In the genomic region with DNA sequence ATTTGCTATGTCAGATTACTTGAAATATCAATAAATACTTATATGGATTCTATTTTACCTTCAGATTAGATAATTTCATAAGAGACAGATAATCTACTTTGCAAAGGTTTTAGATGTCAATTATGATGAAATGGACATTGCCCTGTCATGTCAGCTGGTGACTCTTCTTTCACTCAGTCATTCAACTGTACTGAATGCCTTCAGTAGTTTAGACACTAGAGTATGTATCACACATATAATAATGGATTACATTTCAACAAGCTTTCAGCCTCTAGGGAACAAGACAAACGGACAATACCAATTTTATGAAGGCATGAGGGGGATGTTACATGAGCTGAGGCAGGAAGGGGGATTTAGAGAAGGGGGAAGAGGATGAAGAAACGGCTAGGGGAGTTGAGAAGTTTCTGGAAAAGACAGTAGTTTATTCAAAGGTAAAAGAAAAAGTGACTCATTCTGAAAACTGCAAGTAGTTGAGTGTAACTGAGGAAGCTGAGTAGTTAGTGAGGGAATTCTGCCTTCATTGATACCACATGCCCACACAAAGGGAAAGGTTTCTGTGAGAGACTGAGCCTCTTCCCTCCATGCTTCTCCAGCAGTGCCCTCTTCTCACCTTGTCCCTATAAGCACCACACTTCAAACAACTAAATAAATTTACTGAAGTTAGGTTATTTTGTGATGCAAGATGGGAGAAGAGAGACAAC, we compare ENCODE assay signal across 16 cellular contexts. TPM values are rescaled to one million over a fixed set of nuclear protein-coding genes. Genes with fewer than 3 reads are reported as not detected.
A peak's percentile ranks its signal among the peaks of the same experiment; 100 is the strongest.
DNase-seq lines count a peak whose midpoint lies in the region; ATAC-seq, FAIRE-seq and TF ChIP-seq lines count a peak whose summit lies in the region.
"Had no signal": no experiment of that assay in that cellular context is flagged by ENCODE, and none has a peak within 500 bp of the region (broad histone marks: within the 10 kb centered on the region; RNA-seq: fewer than 3 reads in every experiment).

No MANE protein-coding gene starts in this region.

- no peak overlapping the region for H2AK9ac ChIP-seq in IMR-90 (replicated peaks; ENCODE audit: low read depth, low read length, poor library complexity)

- no peak for TF ChIP-seq POLR2A in IMR-90 (IDR thresholded peaks at IDR 0.05; ENCODE audit: low read depth, low read length)
- TF ChIP-seq POLR2A in GM12878 (IDR thresholded peaks at IDR 0.05; ENCODE audit: low read depth, low read length) = no peak

- no peak overlapping the region for H4K5ac ChIP-seq in IMR-90 (ENCODE audit: low read depth, low read length)

- no peak overlapping the region for H3K18ac ChIP-seq in IMR-90 (ENCODE audit: low read depth, low read length)

- H2BK5ac ChIP-seq in IMR-90 (ENCODE audit: low read depth, low read length, poor library complexity, severe bottlenecking) = no peak overlapping the region

- no peaks in the 10 kb centered on the region for H3K9me1 ChIP-seq in IMR-90 (ENCODE audit: insufficient read depth, low read length)

- 0 out of 4 replicates have a peak overlapping the region, but pooled peaks of 1 of the 2 experiments have one; percentile 63 for H4K8ac ChIP-seq in IMR-90 (ENCODE audit: low read depth in 2 of 2, low read length in 2 of 2)

- no peak overlapping the region for H3K14ac ChIP-seq in IMR-90 (replicated peaks; ENCODE audit: low read depth, low read length)

- no peak overlapping the region for H3K4me2 ChIP-seq in mammary epithelial cell (ENCODE audit: insufficient read depth, low read depth, low read length)
- H3K4me2 ChIP-seq in IMR-90 (ENCODE audit: low read depth, low read length) = no peak overlapping the region
- no peak overlapping the region for H3K4me2 ChIP-seq in GM12878 (ENCODE audit: control insufficient read depth, insufficient read depth)

- H4K20me1 ChIP-seq in mammary epithelial cell (ENCODE audit: insufficient read depth, low read length) (no peaks in the 10 kb centered on the region), IMR-90 (ENCODE audit: insufficient read depth, low read length) (no peaks in the 10 kb centered on the region), GM12878 (ENCODE audit: control insufficient read depth, insufficient read depth) (no peaks in the 10 kb centered on the region)

- in situ Hi-C loops in mammary epithelial cell (cut with MboI; ENCODE audit: low sequenced_read_pairs in 2 of 2) (no loop called here), IMR-90 (cut with MboI; ENCODE audit: low sequenced_read_pairs) (no loop called here), GM12878 (cut with MboI) (no loop called here)

- FAIRE-seq in GM12878 (lab: Jason Lieb, UNC) = no peak
- FAIRE-seq: G401.6, keratinocyte had no signal

- no peaks in the 10 kb centered on the region for H3K4me1 ChIP-seq in mammary epithelial cell (ENCODE audit: insufficient read depth, low read length)
- peaks cover 1% of the 10 kb centered on the region; the same call in 1 of the 2 replicates for H3K4me1 ChIP-seq in IMR-90 (ENCODE audit: control insufficient read depth, insufficient read depth, low read length)
- peaks cover 7% of the 10 kb centered on the region for H3K4me1 ChIP-seq in GM12878 (ENCODE audit: control insufficient read depth, insufficient read depth, low read length)
- H3K4me1 ChIP-seq in effector memory CD4-positive, alpha-beta T cell (ENCODE audit: control insufficient read depth, insufficient read depth, low read length, poor library complexity, severe bottlenecking) = no peaks in the 10 kb centered on the region
- H3K4me1 ChIP-seq: esophagus squamous epithelium, right atrium auricular region had no signal

- POLR2A ChIA-PET in MCF 10A (lab: Yijun Ruan, JAX) (interaction anchor here (0.6 kb wide), 1 partner anchor 385 kb away, joined by 3 read pairs; no protein-coding TSS in a partner anchor), IMR-90 (lab: Charles Lee; ENCODE audit: unreplicated experiment) (no interaction called here), GM12878 (lab: Charles Lee) (no interaction called here)

- BruUV-seq in mammary epithelial cell (replicated peaks; lab: Mats Ljungman, UMichigan) (no TSS peak), MCF 10A (replicated peaks; lab: Mats Ljungman, UMichigan) (no TSS peak), IMR-90 (replicated peaks; lab: Mats Ljungman, UMichigan) (no TSS peak), GM12878 (replicated peaks; lab: Mats Ljungman, UMichigan) (no TSS peak)

- H3K27ac ChIP-seq in mammary epithelial cell (ENCODE audit: insufficient read depth, low read depth, low read length) (no peak overlapping the region), IMR-90 (ENCODE audit: insufficient read depth, low read length) (no peak overlapping the region), GM12878 (ENCODE audit: control insufficient read depth, insufficient read depth) (peak overlapping the region; percentile 33; the same call in 1 of the 2 replicates)
- H3K27ac ChIP-seq in effector memory CD4-positive, alpha-beta T cell (ENCODE audit: insufficient read depth, low read length, poor library complexity, severe bottlenecking) = no peak overlapping the region
- H3K27ac ChIP-seq: dorsolateral prefrontal cortex, esophagus squamous epithelium, right atrium auricular region had no signal

- H4K91ac ChIP-seq in IMR-90 (ENCODE audit: insufficient read depth, low read depth, low read length) = no peak overlapping the region

- no peaks in the 10 kb centered on the region for H3K27me3 ChIP-seq in mammary epithelial cell (ENCODE audit: insufficient read depth, low read length)
- H3K27me3 ChIP-seq in IMR-90 (ENCODE audit: control insufficient read depth, insufficient read depth, low read length) = no peaks in the 10 kb centered on the region
- no peaks in the 10 kb centered on the region for H3K27me3 ChIP-seq in GM12878 (replicated peaks in 1 of 2; ENCODE audit: control insufficient read depth in 2 of 2, insufficient read depth in 2 of 2, low read length in 1 of 2)
- H3K27me3 ChIP-seq in effector memory CD4-positive, alpha-beta T cell (replicated peaks; ENCODE audit: control insufficient read depth, insufficient read depth, low read length, poor library complexity, severe bottlenecking) = no peaks in the 10 kb centered on the region
- H3K27me3 ChIP-seq: dorsolateral prefrontal cortex, esophagus squamous epithelium, right atrium auricular region had no signal

- 71% methylated on average over 2 of the region's 2 CpGs for WGBS in mammary epithelial cell (ENCODE audit: low coverage, missing lambda C conversion rate)
- 43% methylated on average over 1 of the region's 2 CpGs; no CpG with 5 or more reads in 1 of the 2 experiments for WGBS in IMR-90 (ENCODE audit: extremely low coverage in 2 of 2, insufficient read length in 1 of 2), 2 experiments
- WGBS in GM12878 (ENCODE audit: insufficient coverage, insufficient replicate concordance, low lambda C conversion rate, missing lambda C conversion rate) = 2% methylated on average over 2 of the region's 2 CpGs

- no peak overlapping the region for H2BK20ac ChIP-seq in IMR-90 (ENCODE audit: low read depth, low read length)

- H3K9me3 ChIP-seq in mammary epithelial cell (replicated peaks; ENCODE audit: insufficient read depth, low read length) (no peaks in the 10 kb centered on the region), IMR-90 (ENCODE audit: control insufficient read depth, insufficient read depth, low read length) (no peaks in the 10 kb centered on the region), GM12878 (replicated peaks; ENCODE audit: control insufficient read depth, insufficient read depth, low read length) (no peaks in the 10 kb centered on the region)
- no peaks in the 10 kb centered on the region for H3K9me3 ChIP-seq in effector memory CD4-positive, alpha-beta T cell (ENCODE audit: control insufficient read depth, low read length)
- H3K9me3 ChIP-seq: esophagus squamous epithelium, right atrium auricular region had no signal

- no peaks in the 10 kb centered on the region for H3K9me3 Mint-ChIP-seq in MCF 10A (ENCODE audit: unreplicated experiment)

- dilution Hi-C loops in mammary epithelial cell (cut with HindIII; ENCODE audit: low sequenced_read_pairs) = no loop called here
- dilution Hi-C loops in IMR-90 (cut with HindIII; ENCODE audit: low sequenced_read_pairs, unreplicated experiment) = no loop called here

- no peak overlapping the region for H3K23ac ChIP-seq in IMR-90 (ENCODE audit: low read depth, low read length)

- no peak for TF ChIP-seq EP300 in GM12878 (IDR thresholded peaks at IDR 0.05; ENCODE audit: borderline replicate concordance in 1 of 2, control insufficient read depth in 1 of 2, low read depth in 2 of 2, low read length in 2 of 2)

- H3K36me3 Mint-ChIP-seq in MCF 10A (ENCODE audit: insufficient read depth, unreplicated experiment) = peaks cover 26% of the 10 kb centered on the region

- no peak overlapping the region for H2AK5ac ChIP-seq in IMR-90 (ENCODE audit: low read depth, low read length)

- no peak overlapping the region for H3K56ac ChIP-seq in IMR-90 (ENCODE audit: extremely low read depth, insufficient read depth, low read length)

- H3K4ac ChIP-seq in IMR-90 (ENCODE audit: low read depth, low read length) = no peak overlapping the region

- H3K9ac ChIP-seq in mammary epithelial cell (ENCODE audit: insufficient read depth, low read length) (no peak overlapping the region), IMR-90 (ENCODE audit: low read depth, low read length) (no peak overlapping the region), GM12878 (ENCODE audit: control insufficient read depth, insufficient read depth, low read length) (no peak overlapping the region)

- no peaks in the 10 kb centered on the region for H3K79me1 ChIP-seq in IMR-90 (ENCODE audit: low read depth in 1 of 2, low read length in 2 of 2)

- H3K4me3 Mint-ChIP-seq in MCF 10A (ENCODE audit: unreplicated experiment) = no peak overlapping the region

- RAD21 ChIA-PET in GM12878 (lab: Charles Lee; ENCODE audit: unreplicated experiment) = interaction anchor here (1.4 to 2.6 kb wide), 2 partner anchors 41 to 45 kb away, joined by 3 to 13 read pairs; no protein-coding TSS in a partner anchor

- H3K79me2 ChIP-seq in mammary epithelial cell (ENCODE audit: insufficient read depth, low read length) (no peaks in the 10 kb centered on the region), GM12878 (ENCODE audit: control insufficient read depth, insufficient read depth, low read length) (no peaks in the 10 kb centered on the region)

- no peak for TF ChIP-seq CTCF in mammary epithelial cell (conservative IDR thresholded peaks at IDR 0.05 in 1 of 2, IDR thresholded peaks at IDR 0.05 in 1 of 2; ENCODE audit: extremely low read depth in 1 of 2, insufficient read depth in 1 of 2, low read depth in 1 of 2, low read length in 2 of 2)
- TF ChIP-seq CTCF in MCF 10A (IDR thresholded peaks at IDR 0.05; ENCODE audit: unreplicated experiment) = no peak
- no peak for TF ChIP-seq CTCF in IMR-90 (conservative IDR thresholded peaks at IDR 0.05; ENCODE audit: low read depth, low read length)
- TF ChIP-seq CTCF in GM12878 (IDR thresholded peaks at IDR 0.05 in 2 of 3, conservative IDR thresholded peaks at IDR 0.05 in 1 of 3; ENCODE audit: control insufficient read depth in 2 of 3, extremely low read depth in 1 of 3, insufficient read depth in 1 of 3, low read depth in 3 of 3, low read length in 3 of 3) = no peak
- no peak for TF ChIP-seq CTCF in GM10266 (IDR thresholded peaks at IDR 0.05; ENCODE audit: control insufficient read depth, insufficient read depth, low read depth, missing control alignments)

- H2BK120ac ChIP-seq in IMR-90 (ENCODE audit: low read depth, low read length) = no peak overlapping the region

- H3K27me3 Mint-ChIP-seq in MCF 10A (ENCODE audit: insufficient read depth, unreplicated experiment) = no peaks in the 10 kb centered on the region

- intact Hi-C loops in mammary epithelial cell (cut with micrococcal nuclease) = no loop called here
- intact Hi-C loops in MCF 10A (cut with micrococcal nuclease) = no loop called here
- intact Hi-C loops in IMR-90 (cut with micrococcal nuclease) = no loop called here
- intact Hi-C loops in GM12878 (cut with micrococcal nuclease; ENCODE audit: unreplicated experiment) = no loop called here

- H2AFZ ChIP-seq in mammary epithelial cell (ENCODE audit: low read depth, low read length) = no peak overlapping the region
- H2AFZ ChIP-seq in IMR-90 (replicated peaks; ENCODE audit: low read length, poor library complexity) = no peak overlapping the region
- no peak overlapping the region for H2AFZ ChIP-seq in GM12878 (ENCODE audit: control insufficient read depth, low read depth, low read length)

- TF ChIP-seq RAD21 in IMR-90 (IDR thresholded peaks at IDR 0.05; ENCODE audit: low read length) = no peak
- TF ChIP-seq RAD21 in GM12878 (IDR thresholded peaks at IDR 0.05; ENCODE audit: insufficient read depth, low read depth, low read length) = no peak

- no peak overlapping the region for H3K27ac Mint-ChIP-seq in MCF 10A (ENCODE audit: low read depth, unreplicated experiment)

- H3K4me3 ChIP-seq in mammary epithelial cell (replicated peaks in 1 of 3; ENCODE audit: insufficient read depth in 1 of 3, low read depth in 2 of 3, low read length in 3 of 3) (no peak overlapping the region), IMR-90 (ENCODE audit: insufficient read depth, low read depth, low read length) (no peak overlapping the region), GM12878 (no peak overlapping the region)
- no peak overlapping the region for H3K4me3 ChIP-seq in effector memory CD4-positive, alpha-beta T cell (ENCODE audit: insufficient read depth, low read depth, low read length, poor library complexity, severe bottlenecking)
- H3K4me3 ChIP-seq: dorsolateral prefrontal cortex, esophagus squamous epithelium, right atrium auricular region had no signal

- no peak overlapping the region for H2BK15ac ChIP-seq in IMR-90 (ENCODE audit: low read depth, low read length)

- SMC1A ChIA-PET in GM12878 (lab: Charles Lee; ENCODE audit: uncharacterized antibody, unreplicated experiment) = interaction anchor here (1.0 to 2.4 kb wide), 6 partner anchors 14 to 793 kb away, joined by 3 to 8 read pairs (median 3); no protein-coding TSS in a partner anchor

- CTCF ChIA-PET in mammary epithelial cell (lab: Charles Lee; ENCODE audit: low non-redundant PET) = no interaction called here
- CTCF ChIA-PET in MCF 10A (lab: Yijun Ruan, JAX) = interaction anchor here (0.7 kb wide), 1 partner anchor 37 kb away, joined by 4 read pairs; no protein-coding TSS in a partner anchor
- CTCF ChIA-PET in IMR-90 (lab: Yijun Ruan, JAX) = interaction anchor here (0.6 kb wide), 1 partner anchor 486 kb away, joined by 3 read pairs; no protein-coding TSS in a partner anchor
- CTCF ChIA-PET in GM12878 (lab: Yijun Ruan, JAX) = interaction anchor here (0.6 to 5.0 kb wide), 8 partner anchors 9 to 750 kb away, joined by 3 to 53 read pairs (median 4); a partner anchor contains a TSS

- H3K36me3 ChIP-seq in mammary epithelial cell (ENCODE audit: insufficient read depth, low read length) (peaks cover 6% of the 10 kb centered on the region), IMR-90 (ENCODE audit: control insufficient read depth, insufficient read depth, low read length) (no peaks in the 10 kb centered on the region), GM12878 (ENCODE audit: control insufficient read depth in 2 of 2, insufficient read depth in 2 of 2, low read length in 1 of 2) (peaks cover 0 to 11% of the 10 kb centered on the region in 2 experiments; a peak in 2 of 4 replicates)
- H3K36me3 ChIP-seq in effector memory CD4-positive, alpha-beta T cell (ENCODE audit: control insufficient read depth, insufficient read depth, low read length) = peaks cover 13% of the 10 kb centered on the region
- H3K36me3 ChIP-seq: right atrium auricular region had no signal

- DNase-seq in mammary epithelial cell (peak; percentile 24), MCF 10A (ENCODE audit: unreplicated experiment) (no peak), IMR-90 (peak; percentile 30), GM12878 (ENCODE audit: low read depth, low spot score) (no peak), stromal cell of bone marrow (ENCODE audit: low read depth) (peak; percentile 3), GM10266 (ENCODE audit: extremely low spot score) (no peak), DMS79 (lab: John Stamatoyannopoulos, UW) (no peak)
- no peak for DNase-seq in effector memory CD4-positive, alpha-beta T cell
- DNase-seq: AML-193, dorsolateral prefrontal cortex, esophagus squamous epithelium, NCI-H2081, NCI-H526 had no signal

- no peaks in the 10 kb centered on the region for H3K4me1 Mint-ChIP-seq in MCF 10A (ENCODE audit: insufficient read depth, unreplicated experiment)

- ATAC-seq in IMR-90 (ENCODE audit: low read depth) = peak; percentile 51
- peak; percentile 33 for ATAC-seq in GM12878

RNA-seq across cellular contexts. Expression of a gene that starts 25.7 kb away (rescaled TPM):
- total RNA-seq in mammary epithelial cell (10 to 100 TPM; 16.3 to 19.8 TPM), MCF 10A (2022) (27.7 and 28.7 TPM in 2 replicates), IMR-90 (2012; rRNA removed) (9.0 and 11.4 TPM in 2 replicates), GM12878 (2014; rRNA removed) (25.0 and 27.6 TPM in 2 replicates), GM12878 (2014; rRNA removed; fragmentation: Illumina TruSeq; extraction: Trizol) (25.2 and 26.7 TPM in 2 replicates), GM12878 (2021) (25.7 TPM in 2 replicates)
- polyA plus RNA-seq in mammary epithelial cell (8.9 TPM), IMR-90 (2012; rRNA removed) (5.5 and 5.7 TPM in 2 replicates), GM12878 (2011; rRNA removed) (15.8 and 20.4 TPM in 2 replicates), GM12878 (2014; fragmentation: Illumina TruSeq; extraction: Trizol) (27.7 and 35.1 TPM in 2 replicates), GM12878 (2014; fragmentation: Nextera tagmentation; extraction: Ambion mirVana) (10 to 100 TPM in 1 of 2 experiments, 1 to 10 TPM in 1; 8.9 to 10.7 TPM), GM12878 (2014; rRNA removed) (22.3 and 24.5 TPM in 2 replicates), GM12878 (2016; fragmentation: Nextera tagmentation; extraction: Ambion mirVana) (10 to 100 TPM; 30.6 to 32.5 TPM)
- polyA minus RNA-seq in mammary epithelial cell = 11.2 TPM
- 1.5 and 1.9 TPM in 2 replicates for polyA plus RNA-seq in IMR-90 (2012; cell fraction: cytosol; rRNA removed)
- polyA plus RNA-seq in IMR-90 (2012; cell fraction: nucleus; rRNA removed; ENCODE audit: low replicate concordance) = 2.0 and 4.7 TPM in 2 replicates
- 76.0 and 77.0 TPM in 2 replicates for total RNA-seq in GM12878 (2013; cell fraction: nucleolus; rRNA removed)
- 9.6 TPM for polyA plus RNA-seq in GM12878 (2011; ENCODE audit: low read depth)
- 8.3 and 8.9 TPM in 2 replicates for polyA plus RNA-seq in GM12878 (2011; cell fraction: cytosol; rRNA removed)
- 15.4 and 16.4 TPM in 2 replicates for polyA plus RNA-seq in GM12878 (2011; cell fraction: nucleus; rRNA removed)
- polyA plus RNA-seq in GM12878 (2012) = 11.8 and 13.2 TPM in 2 replicates
- polyA minus RNA-seq in GM12878 (2011; rRNA and poly(A)+ RNA removed) = 19.1 and 23.2 TPM in 2 replicates
- 5.0 and 6.8 TPM in 2 replicates for polyA minus RNA-seq in GM12878 (2011; cell fraction: cytosol; rRNA and poly(A)+ RNA removed)
- 17.0 and 27.1 TPM in 2 replicates for polyA minus RNA-seq in GM12878 (2011; cell fraction: nucleus; rRNA and poly(A)+ RNA removed)

RNA-seq across cellular contexts. Expression of a gene that starts 31.4 kb away (rescaled TPM):
- total RNA-seq in mammary epithelial cell (under 1 TPM in 1 of 2 donors, not detected in 1; 0.17 TPM), MCF 10A (2022) (0.77 and 0.86 TPM in 2 replicates), IMR-90 (2012; rRNA removed) (0.18 and 0.28 TPM in 2 replicates), GM12878 (2014; rRNA removed) (1.2 and 2.5 TPM in 2 replicates), GM12878 (2014; rRNA removed; fragmentation: Illumina TruSeq; extraction: Trizol) (1.5 and 1.9 TPM in 2 replicates), GM12878 (2021) (1.0 and 2.2 TPM in 2 replicates)
- polyA plus RNA-seq in mammary epithelial cell (0.08 TPM), IMR-90 (2012; rRNA removed) (0.07 TPM in 1 of 2 replicates, not detected in the other), GM12878 (2011; rRNA removed) (3.5 and 4.7 TPM in 2 replicates), GM12878 (2014; fragmentation: Illumina TruSeq; extraction: Trizol) (1.1 and 2.6 TPM in 2 replicates), GM12878 (2014; fragmentation: Nextera tagmentation; extraction: Ambion mirVana) (1 to 10 TPM; 1.9 to 2.1 TPM), GM12878 (2014; rRNA removed) (1.2 and 2.5 TPM in 2 replicates), GM12878 (2016; fragmentation: Nextera tagmentation; extraction: Ambion mirVana) (1 to 10 TPM; 1.6 to 1.8 TPM)
- not detected for polyA minus RNA-seq in mammary epithelial cell
- polyA plus RNA-seq in IMR-90 (2012; cell fraction: cytosol; rRNA removed) = 0.26 TPM in 1 of 2 replicates, not detected in the other
- polyA plus RNA-seq in IMR-90 (2012; cell fraction: nucleus; rRNA removed; ENCODE audit: low replicate concordance) = 0.15 TPM in 1 of 2 replicates, not detected in the other
- 5.8 and 6.1 TPM in 2 replicates for total RNA-seq in GM12878 (2013; cell fraction: nucleolus; rRNA removed)
- polyA plus RNA-seq in GM12878 (2011; ENCODE audit: low read depth) = 4.6 TPM
- polyA plus RNA-seq in GM12878 (2011; cell fraction: cytosol; rRNA removed) = 0.47 and 1.2 TPM in 2 replicates
- 1.1 and 1.8 TPM in 2 replicates for polyA plus RNA-seq in GM12878 (2011; cell fraction: nucleus; rRNA removed)
- 1.9 and 2.0 TPM in 2 replicates for polyA plus RNA-seq in GM12878 (2012)
- polyA minus RNA-seq in GM12878 (2011; rRNA and poly(A)+ RNA removed) = 2.4 and 3.3 TPM in 2 replicates
- 0.80 TPM in 1 of 2 replicates, not detected in the other for polyA minus RNA-seq in GM12878 (2011; cell fraction: cytosol; rRNA and poly(A)+ RNA removed)
- 1.1 and 2.4 TPM in 2 replicates for polyA minus RNA-seq in GM12878 (2011; cell fraction: nucleus; rRNA and poly(A)+ RNA removed)

RNA-seq across cellular contexts. Expression of a gene that starts 48.7 kb away (rescaled TPM):
- 10 to 100 TPM; 20.7 to 23.0 TPM for total RNA-seq in mammary epithelial cell
- polyA plus RNA-seq in mammary epithelial cell = 24.6 TPM
- 3.5 TPM for polyA minus RNA-seq in mammary epithelial cell
- total RNA-seq in MCF 10A (2022) = 14.3 and 17.6 TPM in 2 replicates
- total RNA-seq in IMR-90 (2012; rRNA removed) = 36.4 and 52.2 TPM in 2 replicates
- 38.8 and 49.7 TPM in 2 replicates for polyA plus RNA-seq in IMR-90 (2012; rRNA removed)
- 13.2 and 20.5 TPM in 2 replicates for polyA plus RNA-seq in IMR-90 (2012; cell fraction: cytosol; rRNA removed)
- polyA plus RNA-seq in IMR-90 (2012; cell fraction: nucleus; rRNA removed; ENCODE audit: low replicate concordance) = 20.3 and 254 TPM in 2 replicates
- 22.7 and 28.3 TPM in 2 replicates for total RNA-seq in GM12878 (2013; cell fraction: nucleolus; rRNA removed)
- total RNA-seq in GM12878 (2014; rRNA removed) = 26.4 and 31.3 TPM in 2 replicates
- 31.3 and 33.9 TPM in 2 replicates for total RNA-seq in GM12878 (2014; rRNA removed; fragmentation: Illumina TruSeq; extraction: Trizol)
- 19.7 and 20.9 TPM in 2 replicates for total RNA-seq in GM12878 (2021)
- 24.5 TPM for polyA plus RNA-seq in GM12878 (2011; ENCODE audit: low read depth)
- 39.4 and 54.3 TPM in 2 replicates for polyA plus RNA-seq in GM12878 (2011; rRNA removed)
- polyA plus RNA-seq in GM12878 (2011; cell fraction: cytosol; rRNA removed) = 17.6 and 19.3 TPM in 2 replicates
- 35.3 and 51.7 TPM in 2 replicates for polyA plus RNA-seq in GM12878 (2011; cell fraction: nucleus; rRNA removed)
- 21.2 and 23.6 TPM in 2 replicates for polyA plus RNA-seq in GM12878 (2012)
- 25.9 and 29.5 TPM in 2 replicates for polyA plus RNA-seq in GM12878 (2014; fragmentation: Illumina TruSeq; extraction: Trizol)
- polyA plus RNA-seq in GM12878 (2014; fragmentation: Nextera tagmentation; extraction: Ambion mirVana) = 10 to 100 TPM; 41.0 to 47.3 TPM
- 27.0 and 34.2 TPM in 2 replicates for polyA plus RNA-seq in GM12878 (2014; rRNA removed)
- polyA plus RNA-seq in GM12878 (2016; fragmentation: Nextera tagmentation; extraction: Ambion mirVana) = 10 to 100 TPM; 33.0 to 33.1 TPM
- 10.6 and 11.5 TPM in 2 replicates for polyA minus RNA-seq in GM12878 (2011; rRNA and poly(A)+ RNA removed)
- 2.2 and 2.7 TPM in 2 replicates for polyA minus RNA-seq in GM12878 (2011; cell fraction: cytosol; rRNA and poly(A)+ RNA removed)
- polyA minus RNA-seq in GM12878 (2011; cell fraction: nucleus; rRNA and poly(A)+ RNA removed) = 7.7 and 8.6 TPM in 2 replicates

Comparison
In these comparisons a context has a peak if more than half of its experiments do, and no peak if none do; other contexts are left out.
1. DNase-seq: peak in mammary epithelial cell (single experiment), IMR-90 (single experiment) and stromal cell of bone marrow (single experiment); none in MCF 10A (single experiment), GM12878 (single experiment), GM10266 (single experiment), DMS79 (single experiment) and effector memory CD4-positive, alpha-beta T cell (0 of 3).